In genomic region chr12:117046425-117046824, GRCh38 we compare ENCODE assay signal across 17 cellular contexts. TPM values are rescaled to one million over a fixed set of nuclear protein-coding genes. Genes with fewer than 3 reads are reported as not detected.
"Had no signal": no experiment of that assay in that cellular context is flagged by ENCODE, and none has a peak within 500 bp of the region (broad histone marks: within the 10 kb centered on the region; RNA-seq: fewer than 3 reads in every experiment).

No MANE protein-coding gene starts in this region.

- H3K27ac Mint-ChIP-seq: activated CD4-positive, alpha-beta memory T cell treated with anti-CD3 and anti-CD28 coated beads for 36 hours; activated naive CD8-positive, alpha-beta T cell; activated T-helper 1 cell treated with anti-CD3 and anti-CD28 coated beads, Interleukin-12 subunit alpha, Interleukin-12 subunit beta, Interleukin-2, Interleukin-4 antibody, amounts not matched to agents 30 ng/mL and 10 ng/mL and 1 ng/mL, durations not matched to agents 14 hours and 24 hours and 36 hours; memory B cell; T-helper 1 cell treated with Interleukin-12 subunit alpha and Interleukin-12 subunit beta and Interleukin-4 antibody, amounts not matched to agents 30 μg/mL and 1 μg/mL, for 36 hours had no signal

- ATAC-seq: right cardiac atrium had no signal

- H3K36me3 ChIP-seq: prostate gland, upper lobe of left lung had no signal

- H3K27ac ChIP-seq: prostate gland, testis, VCaP had no signal

- H3K4me3 Mint-ChIP-seq: activated CD4-positive, alpha-beta memory T cell treated with anti-CD3 and anti-CD28 coated beads for 36 hours; activated naive CD8-positive, alpha-beta T cell; activated T-helper 1 cell treated with anti-CD3 and anti-CD28 coated beads, Interleukin-12 subunit alpha, Interleukin-12 subunit beta, Interleukin-2, Interleukin-4 antibody, amounts not matched to agents 30 ng/mL and 10 ng/mL and 1 ng/mL, durations not matched to agents 14 hours and 24 hours and 36 hours; memory B cell; naive B cell; neural crest cell; T-helper 1 cell treated with Interleukin-12 subunit alpha and Interleukin-12 subunit beta and Interleukin-4 antibody, amounts not matched to agents 30 μg/mL and 1 μg/mL, for 36 hours had no signal

- H3K9me3 Mint-ChIP-seq: activated CD4-positive, alpha-beta memory T cell treated with anti-CD3 and anti-CD28 coated beads for 36 hours; activated T-helper 1 cell treated with anti-CD3 and anti-CD28 coated beads, Interleukin-12 subunit alpha, Interleukin-12 subunit beta, Interleukin-2, Interleukin-4 antibody, amounts not matched to agents 30 ng/mL and 10 ng/mL and 1 ng/mL, durations not matched to agents 14 hours and 24 hours and 36 hours; memory B cell; naive B cell; neural crest cell; T-helper 1 cell treated with Interleukin-12 subunit alpha and Interleukin-12 subunit beta and Interleukin-4 antibody, amounts not matched to agents 30 μg/mL and 1 μg/mL, for 36 hours had no signal

- H3K9me3 ChIP-seq: mucosa of descending colon, prostate gland, testis, upper lobe of left lung had no signal

- H3K27me3 Mint-ChIP-seq: activated CD4-positive, alpha-beta memory T cell treated with anti-CD3 and anti-CD28 coated beads for 36 hours; activated naive CD8-positive, alpha-beta T cell; memory B cell had no signal

- H3K4me1 ChIP-seq: prostate gland, testis had no signal

- H3K36me3 Mint-ChIP-seq: activated CD4-positive, alpha-beta memory T cell treated with anti-CD3 and anti-CD28 coated beads for 36 hours; activated naive CD8-positive, alpha-beta T cell; memory B cell; naive B cell had no signal

- H3K4me3 ChIP-seq: mucosa of descending colon, prostate gland, skin epidermis, testis, upper lobe of left lung had no signal

- DNase-seq: activated CD4-positive, alpha-beta memory T cell treated with anti-CD3 and anti-CD28 coated beads for 36 hours; activated T-cell treated with anti-CD3 and anti-CD28 coated beads for 4 hours; central memory CD4-positive, alpha-beta T cell; naive B cell; testis had no signal

- H3K27me3 ChIP-seq: testis, upper lobe of left lung had no signal

RNA-seq across cellular contexts. Expression of gene TESC, which starts 52.8 kb away (rescaled TPM):
- total RNA-seq: osteocyte had no signal
